8 cellular contexts compared by ENCODE assay signal in the genomic region with DNA sequence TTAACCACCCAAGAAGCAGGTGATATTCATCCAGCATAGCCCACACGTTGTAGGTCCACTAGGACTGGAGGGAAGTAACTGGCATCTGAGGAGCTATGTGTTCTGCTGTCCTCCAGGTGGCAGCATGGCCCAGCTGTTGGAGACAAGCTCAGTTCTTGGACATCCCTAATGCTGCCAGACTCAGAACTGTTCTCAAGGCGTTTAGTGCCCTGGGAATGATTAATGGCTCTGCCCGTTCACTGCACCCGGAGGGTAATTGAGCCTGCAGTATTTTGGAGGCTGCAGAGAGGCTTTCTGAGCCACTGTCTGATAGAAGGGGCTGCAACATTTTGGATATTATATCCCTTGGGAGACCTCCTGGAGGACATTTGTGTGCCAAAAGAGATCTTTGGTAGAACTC.
DNase-seq lines count a peak whose midpoint lies in the region; ATAC-seq lines count a peak whose summit lies in the region.

No MANE protein-coding gene starts in this region.

- ATAC-seq in HG02852 (IDR thresholded peaks at IDR 0.05; ENCODE audit: unreplicated experiment) = peak; percentile 98

- in situ Hi-C loops in T47D (cut with HindIII; ENCODE audit: low pct_unique_long_range_greater_than_20kb, low sequenced_read_pairs) = no loop called here

- DNase-seq in activated CD4-positive, CD25-positive, alpha-beta regulatory T cell treated with anti-CD3 and anti-CD28 coated beads, Interleukin-2, amount 50 U/mL, for 72 hours = peak; percentile 36
- no peak for DNase-seq in activated CD4-positive, CD25-positive, alpha-beta regulatory T cell (lab: John Stamatoyannopoulos, UW)
- DNase-seq in NCI-H1417 treated with DMSO at 0.1 percent for 48 hours (lab: John Stamatoyannopoulos, UW) (peak; percentile 43), SKM-1 (lab: John Stamatoyannopoulos, UW; ENCODE audit: unreplicated experiment) (peak; percentile 42), T47D (ENCODE audit: low read depth in 1 of 2, low spot score in 1 of 2) (peak; percentile 46 to 89), iris pigment epithelial cell (ENCODE audit: low read depth) (peak; percentile 86)
- DNase-seq in stimulated activated CD4-positive, alpha-beta T cell treated with anti-CD3 and anti-CD28 coated beads, Interleukin-15, amount 100 ng/mL, for 24 hours = peak; percentile 65

Comparison
In these comparisons a context has a peak if more than half of its experiments do, and no peak if none do; other contexts are left out.
1. DNase-seq: peak in activated CD4-positive, CD25-positive, alpha-beta regulatory T cell treated with anti-CD3 and anti-CD28 coated beads, Interleukin-2, amount 50 U/mL, for 72 hours (single experiment), NCI-H1417 treated with DMSO at 0.1 percent for 48 hours (single experiment), SKM-1 (single experiment), T47D (2 of 2), iris pigment epithelial cell (single experiment) and stimulated activated CD4-positive, alpha-beta T cell treated with anti-CD3 and anti-CD28 coated beads, Interleukin-15, amount 100 ng/mL, for 24 hours (single experiment); none in activated CD4-positive, CD25-positive, alpha-beta regulatory T cell (0 of 4).